Comparison of ENCODE assay signal across 1 cellular context in genomic region chr12:49092086-49092815, GRCh38.
A peak's percentile ranks its signal among the peaks of the same experiment; 100 is the strongest.
TF ChIP-seq lines count a peak whose summit lies in the region.

No MANE protein-coding gene starts in this region.

TF ChIP-seq in HEK293, 187 proteins besides CTCF, POLR2A, EP300 and RAD21 (continued from another document and continues in another):
- TF ChIP-seq ZNF350 (tag by site-specific recombination; IDR thresholded peaks at IDR 0.05) (no peak), OVOL3 (tag by site-specific recombination; IDR thresholded peaks at IDR 0.05) (peak; percentile 74; the same call in 1 of the 2 replicates), ZSCAN30 (tag by site-specific recombination; IDR thresholded peaks at IDR 0.05) (no peak), SP3 (tag by site-specific recombination; IDR thresholded peaks at IDR 0.05) (no peak), ZIC2 (tag by site-specific recombination; IDR thresholded peaks at IDR 0.05) (peak; percentile 69), ELK4 (IDR thresholded peaks at IDR 0.05; ENCODE audit: borderline replicate concordance, low read depth, low read length) (no peak), ZNF18 (tag by site-specific recombination; IDR thresholded peaks at IDR 0.05) (no peak), ZNF391 (tag by site-specific recombination; IDR thresholded peaks at IDR 0.05; ENCODE audit: borderline replicate concordance, low read depth) (no peak), ZNF530 (tag by site-specific recombination; IDR thresholded peaks at IDR 0.05; ENCODE audit: low read depth) (no peak), ZNF518A (tag by site-specific recombination; conservative IDR thresholded peaks at IDR 0.05; ENCODE audit: low read depth) (no peak), TRIM28 (IDR thresholded peaks at IDR 0.05; ENCODE audit: borderline replicate concordance, low read length) (no peak), GLIS1 (tag by site-specific recombination; IDR thresholded peaks at IDR 0.05) (no peak; the same call in 1 of the 2 replicates), PRDM10 (tag by site-specific recombination; IDR thresholded peaks at IDR 0.05) (peak; percentile 97), ZNF341 (tag by site-specific recombination; IDR thresholded peaks at IDR 0.05; ENCODE audit: low read depth) (peak; percentile 84), ZNF248 (tag by site-specific recombination; IDR thresholded peaks at IDR 0.05) (no peak), ZFHX2 (tag by site-specific recombination; conservative IDR thresholded peaks at IDR 0.05) (peak; percentile 63), TSHZ1 (tag by site-specific recombination; IDR thresholded peaks at IDR 0.05; ENCODE audit: borderline replicate concordance) (no peak), ZNF184 (tag by site-specific recombination; IDR thresholded peaks at IDR 0.05) (no peak), ZNF366 (tag by site-specific recombination; conservative IDR thresholded peaks at IDR 0.05) (no peak; the same call in 1 of the 2 replicates), ZBTB8A (tag by site-specific recombination; IDR thresholded peaks at IDR 0.05) (peak; percentile 61), MYNN (tag by site-specific recombination; IDR thresholded peaks at IDR 0.05; ENCODE audit: borderline replicate concordance) (no peak), ZNF37A (tag by site-specific recombination; IDR thresholded peaks at IDR 0.05) (no peak), ZNF571 (tag by site-specific recombination; IDR thresholded peaks at IDR 0.05) (no peak), IKZF3 (tag by site-specific recombination; IDR thresholded peaks at IDR 0.05) (peak; percentile 56; the same call in 1 of the 2 replicates), ZBTB11 (tag by site-specific recombination; conservative IDR thresholded peaks at IDR 0.05; ENCODE audit: low read depth) (no peak), SETDB1 (IDR thresholded peaks at IDR 0.05; ENCODE audit: insufficient read length, low read length) (no peak), EGR2 (tag by site-specific recombination; IDR thresholded peaks at IDR 0.05; ENCODE audit: low read depth) (peak; percentile 45; the same call in 1 of the 2 replicates), ZNF654 (tag by site-specific recombination; IDR thresholded peaks at IDR 0.05; ENCODE audit: low read depth) (peak; percentile 47), ZNF529 (tag by site-specific recombination; IDR thresholded peaks at IDR 0.05; ENCODE audit: insufficient replicate concordance) (no peak), ZBTB1 (tag by site-specific recombination; IDR thresholded peaks at IDR 0.05) (no peak), ZBTB21 (tag by site-specific recombination; IDR thresholded peaks at IDR 0.05) (no peak), ZNF626 (tag by site-specific recombination; IDR thresholded peaks at IDR 0.05) (no peak), ZNF138 (tag by site-specific recombination; IDR thresholded peaks at IDR 0.05; ENCODE audit: borderline replicate concordance) (no peak), ZNF26 (tag by site-specific recombination; IDR thresholded peaks at IDR 0.05) (no peak), ZSCAN4 (tag by site-specific recombination; IDR thresholded peaks at IDR 0.05) (no peak), ZNF76 (tag by site-specific recombination; IDR thresholded peaks at IDR 0.05; ENCODE audit: borderline replicate concordance, low read depth) (no peak)
